Comparison of ENCODE assay signal across 9 cellular contexts in genomic region chr4:105715692-105716278, GRCh38. TPM values are rescaled to one million over a fixed set of nuclear protein-coding genes. Genes with fewer than 3 reads are reported as not detected.
DNase-seq lines count a peak whose midpoint lies in the region; ATAC-seq and TF ChIP-seq lines count a peak whose summit lies in the region.
"Had no signal": no experiment of that assay in that cellular context is flagged by ENCODE, and none has a peak within 500 bp of the region (broad histone marks: within the 10 kb centered on the region; RNA-seq: fewer than 3 reads in every experiment).

No MANE protein-coding gene starts in this region.

- H3K36me3 Mint-ChIP-seq in activated CD4-positive, alpha-beta T cell treated with anti-CD3 and anti-CD28 coated beads for 36 hours (ENCODE audit: low read depth), result peaks cover 11% of the 10 kb centered on the region

- H3K4me1 Mint-ChIP-seq in activated CD4-positive, alpha-beta T cell treated with anti-CD3 and anti-CD28 coated beads for 36 hours, result peaks cover 11% of the 10 kb centered on the region

- H3K9me3 Mint-ChIP-seq in activated CD4-positive, alpha-beta T cell treated with anti-CD3 and anti-CD28 coated beads for 36 hours (ENCODE audit: low read depth), result no peaks in the 10 kb centered on the region
- H3K9me3 Mint-ChIP-seq: memory B cell had no signal

- no peak overlapping the region for H3K4me3 ChIP-seq in Loucy (ENCODE audit: low read length, poor library complexity, severe bottlenecking)

- no peak overlapping the region for H3K4me3 Mint-ChIP-seq in activated CD4-positive, alpha-beta T cell treated with anti-CD3 and anti-CD28 coated beads for 36 hours
- H3K4me3 Mint-ChIP-seq: memory B cell had no signal

- H3K27me3 Mint-ChIP-seq in activated CD4-positive, alpha-beta T cell treated with anti-CD3 and anti-CD28 coated beads for 36 hours, result no peaks in the 10 kb centered on the region
- H3K27me3 Mint-ChIP-seq: memory B cell had no signal

- peak; percentile 61 for DNase-seq in DMS53 (lab: John Stamatoyannopoulos, UW)
- DNase-seq in amniotic stem cell (lab: John Stamatoyannopoulos, UW), result peak; percentile 4
- peak; percentile 52 for DNase-seq in kidney glomerular epithelial cell (lab: John Stamatoyannopoulos, UW)
- DNase-seq in posterior vena cava (ENCODE audit: low spot score), result no peak
- no peak for DNase-seq in activated CD4-positive, alpha-beta T cell treated with anti-CD3 and anti-CD28 coated beads for 36 hours
- no peak for DNase-seq in HuH-7.5 (ENCODE audit: low spot score)

- H3K36me3 ChIP-seq in Loucy (ENCODE audit: insufficient read depth, low read length), result no peaks in the 10 kb centered on the region; the same call in 1 of the 2 replicates

- ATAC-seq in HG03159 (IDR thresholded peaks at IDR 0.05; ENCODE audit: unreplicated experiment), result no peak
- ATAC-seq in activated CD4-positive, alpha-beta T cell treated with anti-CD3 and anti-CD28 coated beads for 36 hours, result no peak

- H2AFZ ChIP-seq in Loucy (ENCODE audit: low read length), result no peak overlapping the region

- no peaks in the 10 kb centered on the region for H4K20me1 ChIP-seq in Loucy (ENCODE audit: insufficient read depth, low read length, poor library complexity, severe bottlenecking)

- TF ChIP-seq CTCF in Loucy (conservative IDR thresholded peaks at IDR 0.05; ENCODE audit: low read length), result peak; percentile 75

- H3K9me3 ChIP-seq in Loucy (ENCODE audit: insufficient read depth, low read depth, low read length), result no peaks in the 10 kb centered on the region

- peaks cover 12% of the 10 kb centered on the region for H3K79me2 ChIP-seq in Loucy (ENCODE audit: insufficient read depth, low read length)

- H3K9me2 ChIP-seq in Loucy (replicated peaks; ENCODE audit: low read depth, low read length), result no peaks in the 10 kb centered on the region

- H3K27ac Mint-ChIP-seq in activated CD4-positive, alpha-beta T cell treated with anti-CD3 and anti-CD28 coated beads for 36 hours, result no peak overlapping the region
- H3K27ac Mint-ChIP-seq: memory B cell had no signal

- no peaks in the 10 kb centered on the region for H3F3A ChIP-seq in Loucy (ENCODE audit: low read depth)

- POLR2A ChIA-PET in activated CD4-positive, alpha-beta T cell treated with anti-CD3 and anti-CD28 coated beads for 36 hours (lab: Charles Lee), result no interaction called here

- no peak overlapping the region for H3K4me2 ChIP-seq in Loucy (ENCODE audit: low read depth, low read length, poor library complexity, severe bottlenecking)

- peaks cover 29% of the 10 kb centered on the region for H3K4me1 ChIP-seq in Loucy (ENCODE audit: insufficient read depth, low read length, poor library complexity, severe bottlenecking)

- no peak overlapping the region for H3K9ac ChIP-seq in Loucy (ENCODE audit: low read depth, low read length, poor library complexity, severe bottlenecking)

- no peaks in the 10 kb centered on the region for H3K27me3 ChIP-seq in Loucy (ENCODE audit: insufficient read depth, low read length, poor library complexity, severe bottlenecking)

- CTCF ChIA-PET in activated CD4-positive, alpha-beta T cell treated with anti-CD3 and anti-CD28 coated beads for 36 hours (lab: Charles Lee), result interaction anchor here (0.8 to 1.7 kb wide), 7 partner anchors 10 to 492 kb away, joined by 3 to 9 read pairs (median 4); no protein-coding TSS in a partner anchor

- intact Hi-C loops in posterior vena cava (cut with DNase I), result no loop called here
- intact Hi-C loops in activated CD4-positive, alpha-beta T cell treated with anti-CD3 and anti-CD28 coated beads for 36 hours (cut with DNase I, micrococcal nuclease), result loop anchor here in 1 of 2 experiments (5.0 kb wide), 1 partner anchor 193 kb away; no protein-coding TSS in a partner anchor

RNA-seq across cellular contexts. Expression of gene GSTCD, which starts 7.2 kb away (rescaled TPM):
- total RNA-seq in posterior vena cava, result 10 to 100 TPM in 1 of 2 donors, 1 to 10 TPM in 1; 7.8 to 14.0 TPM
- total RNA-seq in activated CD4-positive, alpha-beta T cell treated with anti-CD3 and anti-CD28 coated beads for 36 hours, result 10 to 100 TPM; 16.1 to 16.3 TPM

RNA-seq across cellular contexts. Expression of gene INTS12, which starts 7.3 kb away (rescaled TPM):
- 10 to 100 TPM; 20.1 to 20.4 TPM for total RNA-seq in posterior vena cava
- total RNA-seq in activated CD4-positive, alpha-beta T cell treated with anti-CD3 and anti-CD28 coated beads for 36 hours, result 10 to 100 TPM; 20.2 to 28.4 TPM

Comparison
In these comparisons a context has a peak if more than half of its experiments do, and no peak if none do; other contexts are left out.
1. DNase-seq: peak in DMS53 (single experiment), amniotic stem cell (single experiment) and kidney glomerular epithelial cell (single experiment); none in posterior vena cava (single experiment), activated CD4-positive, alpha-beta T cell treated with anti-CD3 and anti-CD28 coated beads for 36 hours (single experiment) and HuH-7.5 (single experiment).